ENCODE assay signal across 1 cellular context in the genomic region with DNA sequence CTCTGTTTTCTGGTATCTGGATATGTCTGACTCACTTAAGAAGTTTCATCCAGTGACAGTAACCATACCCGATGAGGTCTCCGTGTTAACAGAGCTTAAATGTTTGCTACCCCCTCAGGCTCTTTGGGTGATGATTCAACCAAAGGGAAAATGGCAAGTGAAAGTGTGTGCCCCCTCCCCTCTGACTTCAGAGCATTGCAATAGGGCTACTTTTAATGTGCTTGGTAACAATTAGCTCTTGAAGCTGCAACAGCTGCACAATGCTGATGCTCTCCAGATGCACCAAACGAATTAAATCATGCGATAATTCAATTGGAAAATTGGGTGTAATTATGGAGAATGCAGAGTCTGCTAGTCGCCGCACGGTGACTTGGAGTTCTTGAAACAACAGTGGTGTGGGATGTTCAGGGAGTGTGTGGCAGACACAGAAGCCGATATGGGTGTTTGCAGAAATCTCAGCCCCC.
TF ChIP-seq lines count a peak whose summit lies in the region.

No MANE protein-coding gene starts in this region.

TF ChIP-seq in GM23338, 12 proteins besides CTCF, POLR2A, EP300 and RAD21 (continued from another document):
- TF ChIP-seq, protein P1, sequence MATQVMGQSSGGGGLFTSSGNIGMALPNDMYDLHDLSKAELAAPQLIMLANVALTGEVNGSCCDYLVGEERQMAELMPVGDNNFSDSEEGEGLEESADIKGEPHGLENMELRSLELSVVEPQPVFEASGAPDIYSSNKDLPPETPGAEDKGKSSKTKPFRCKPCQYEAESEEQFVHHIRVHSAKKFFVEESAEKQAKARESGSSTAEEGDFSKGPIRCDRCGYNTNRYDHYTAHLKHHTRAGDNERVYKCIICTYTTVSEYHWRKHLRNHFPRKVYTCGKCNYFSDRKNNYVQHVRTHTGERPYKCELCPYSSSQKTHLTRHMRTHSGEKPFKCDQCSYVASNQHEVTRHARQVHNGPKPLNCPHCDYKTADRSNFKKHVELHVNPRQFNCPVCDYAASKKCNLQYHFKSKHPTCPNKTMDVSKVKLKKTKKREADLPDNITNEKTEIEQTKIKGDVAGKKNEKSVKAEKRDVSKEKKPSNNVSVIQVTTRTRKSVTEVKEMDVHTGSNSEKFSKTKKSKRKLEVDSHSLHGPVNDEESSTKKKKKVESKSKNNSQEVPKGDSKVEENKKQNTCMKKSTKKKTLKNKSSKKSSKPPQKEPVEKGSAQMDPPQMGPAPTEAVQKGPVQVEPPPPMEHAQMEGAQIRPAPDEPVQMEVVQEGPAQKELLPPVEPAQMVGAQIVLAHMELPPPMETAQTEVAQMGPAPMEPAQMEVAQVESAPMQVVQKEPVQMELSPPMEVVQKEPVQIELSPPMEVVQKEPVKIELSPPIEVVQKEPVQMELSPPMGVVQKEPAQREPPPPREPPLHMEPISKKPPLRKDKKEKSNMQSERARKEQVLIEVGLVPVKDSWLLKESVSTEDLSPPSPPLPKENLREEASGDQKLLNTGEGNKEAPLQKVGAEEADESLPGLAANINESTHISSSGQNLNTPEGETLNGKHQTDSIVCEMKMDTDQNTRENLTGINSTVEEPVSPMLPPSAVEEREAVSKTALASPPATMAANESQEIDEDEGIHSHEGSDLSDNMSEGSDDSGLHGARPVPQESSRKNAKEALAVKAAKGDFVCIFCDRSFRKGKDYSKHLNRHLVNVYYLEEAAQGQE (IDR thresholded peaks at IDR 0.05; ENCODE audit: unreplicated experiment): no peak
- no peak for TF ChIP-seq JUNB (IDR thresholded peaks at IDR 0.05; ENCODE audit: unreplicated experiment)
- TF ChIP-seq CREB1 (CRISPR knock-in tag; IDR thresholded peaks at IDR 0.05; ENCODE audit: low read depth): no peak
- TF ChIP-seq NANOG (IDR thresholded peaks at IDR 0.05; ENCODE audit: borderline replicate concordance): no peak
- TF ChIP-seq, protein P2, sequence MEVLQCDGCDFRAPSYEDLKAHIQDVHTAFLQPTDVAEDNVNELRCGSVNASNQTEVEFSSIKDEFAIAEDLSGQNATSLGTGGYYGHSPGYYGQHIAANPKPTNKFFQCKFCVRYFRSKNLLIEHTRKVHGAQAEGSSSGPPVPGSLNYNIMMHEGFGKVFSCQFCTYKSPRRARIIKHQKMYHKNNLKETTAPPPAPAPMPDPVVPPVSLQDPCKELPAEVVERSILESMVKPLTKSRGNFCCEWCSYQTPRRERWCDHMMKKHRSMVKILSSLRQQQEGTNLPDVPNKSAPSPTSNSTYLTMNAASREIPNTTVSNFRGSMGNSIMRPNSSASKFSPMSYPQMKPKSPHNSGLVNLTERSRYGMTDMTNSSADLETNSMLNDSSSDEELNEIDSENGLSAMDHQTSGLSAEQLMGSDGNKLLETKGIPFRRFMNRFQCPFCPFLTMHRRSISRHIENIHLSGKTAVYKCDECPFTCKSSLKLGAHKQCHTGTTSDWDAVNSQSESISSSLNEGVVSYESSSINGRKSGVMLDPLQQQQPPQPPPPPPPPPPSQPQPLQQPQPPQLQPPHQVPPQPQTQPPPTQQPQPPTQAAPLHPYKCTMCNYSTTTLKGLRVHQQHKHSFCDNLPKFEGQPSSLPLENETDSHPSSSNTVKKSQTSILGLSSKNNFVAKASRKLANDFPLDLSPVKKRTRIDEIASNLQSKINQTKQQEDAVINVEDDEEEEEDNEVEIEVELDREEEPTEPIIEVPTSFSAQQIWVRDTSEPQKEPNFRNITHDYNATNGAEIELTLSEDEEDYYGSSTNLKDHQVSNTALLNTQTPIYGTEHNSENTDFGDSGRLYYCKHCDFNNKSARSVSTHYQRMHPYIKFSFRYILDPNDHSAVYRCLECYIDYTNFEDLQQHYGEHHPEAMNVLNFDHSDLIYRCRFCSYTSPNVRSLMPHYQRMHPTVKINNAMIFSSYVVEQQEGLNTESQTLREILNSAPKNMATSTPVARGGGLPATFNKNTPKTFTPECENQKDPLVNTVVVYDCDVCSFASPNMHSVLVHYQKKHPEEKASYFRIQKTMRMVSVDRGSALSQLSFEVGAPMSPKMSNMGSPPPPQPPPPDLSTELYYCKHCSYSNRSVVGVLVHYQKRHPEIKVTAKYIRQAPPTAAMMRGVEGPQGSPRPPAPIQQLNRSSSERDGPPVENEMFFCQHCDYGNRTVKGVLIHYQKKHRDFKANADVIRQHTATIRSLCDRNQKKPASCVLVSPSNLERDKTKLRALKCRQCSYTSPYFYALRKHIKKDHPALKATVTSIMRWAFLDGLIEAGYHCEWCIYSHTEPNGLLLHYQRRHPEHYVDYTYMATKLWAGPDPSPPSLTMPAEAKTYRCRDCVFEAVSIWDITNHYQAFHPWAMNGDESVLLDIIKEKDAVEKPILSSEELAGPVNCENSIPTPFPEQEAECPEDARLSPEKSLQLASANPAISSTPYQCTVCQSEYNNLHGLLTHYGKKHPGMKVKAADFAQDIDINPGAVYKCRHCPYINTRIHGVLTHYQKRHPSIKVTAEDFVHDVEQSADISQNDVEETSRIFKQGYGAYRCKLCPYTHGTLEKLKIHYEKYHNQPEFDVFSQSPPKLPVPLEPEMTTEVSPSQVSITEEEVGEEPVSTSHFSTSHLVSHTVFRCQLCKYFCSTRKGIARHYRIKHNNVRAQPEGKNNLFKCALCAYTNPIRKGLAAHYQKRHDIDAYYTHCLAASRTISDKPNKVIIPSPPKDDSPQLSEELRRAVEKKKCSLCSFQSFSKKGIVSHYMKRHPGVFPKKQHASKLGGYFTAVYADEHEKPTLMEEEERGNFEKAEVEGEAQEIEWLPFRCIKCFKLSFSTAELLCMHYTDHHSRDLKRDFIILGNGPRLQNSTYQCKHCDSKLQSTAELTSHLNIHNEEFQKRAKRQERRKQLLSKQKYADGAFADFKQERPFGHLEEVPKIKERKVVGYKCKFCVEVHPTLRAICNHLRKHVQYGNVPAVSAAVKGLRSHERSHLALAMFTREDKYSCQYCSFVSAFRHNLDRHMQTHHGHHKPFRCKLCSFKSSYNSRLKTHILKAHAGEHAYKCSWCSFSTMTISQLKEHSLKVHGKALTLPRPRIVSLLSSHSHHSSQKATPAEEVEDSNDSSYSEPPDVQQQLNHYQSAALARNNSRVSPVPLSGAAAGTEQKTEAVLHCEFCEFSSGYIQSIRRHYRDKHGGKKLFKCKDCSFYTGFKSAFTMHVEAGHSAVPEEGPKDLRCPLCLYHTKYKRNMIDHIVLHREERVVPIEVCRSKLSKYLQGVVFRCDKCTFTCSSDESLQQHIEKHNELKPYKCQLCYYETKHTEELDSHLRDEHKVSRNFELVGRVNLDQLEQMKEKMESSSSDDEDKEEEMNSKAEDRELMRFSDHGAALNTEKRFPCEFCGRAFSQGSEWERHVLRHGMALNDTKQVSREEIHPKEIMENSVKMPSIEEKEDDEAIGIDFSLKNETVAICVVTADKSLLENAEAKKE (CRISPR knock-in tag; IDR thresholded peaks at IDR 0.05): no peak
- TF ChIP-seq, protein P3, sequence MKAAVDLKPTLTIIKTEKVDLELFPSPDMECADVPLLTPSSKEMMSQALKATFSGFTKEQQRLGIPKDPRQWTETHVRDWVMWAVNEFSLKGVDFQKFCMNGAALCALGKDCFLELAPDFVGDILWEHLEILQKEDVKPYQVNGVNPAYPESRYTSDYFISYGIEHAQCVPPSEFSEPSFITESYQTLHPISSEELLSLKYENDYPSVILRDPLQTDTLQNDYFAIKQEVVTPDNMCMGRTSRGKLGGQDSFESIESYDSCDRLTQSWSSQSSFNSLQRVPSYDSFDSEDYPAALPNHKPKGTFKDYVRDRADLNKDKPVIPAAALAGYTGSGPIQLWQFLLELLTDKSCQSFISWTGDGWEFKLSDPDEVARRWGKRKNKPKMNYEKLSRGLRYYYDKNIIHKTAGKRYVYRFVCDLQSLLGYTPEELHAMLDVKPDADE (IDR thresholded peaks at IDR 0.05): no peak
- no peak for TF ChIP-seq EZH2 (IDR thresholded peaks at IDR 0.05; ENCODE audit: low read depth, unreplicated experiment)
